ENCODE assay signal across 8 cellular contexts in the genomic region with DNA sequence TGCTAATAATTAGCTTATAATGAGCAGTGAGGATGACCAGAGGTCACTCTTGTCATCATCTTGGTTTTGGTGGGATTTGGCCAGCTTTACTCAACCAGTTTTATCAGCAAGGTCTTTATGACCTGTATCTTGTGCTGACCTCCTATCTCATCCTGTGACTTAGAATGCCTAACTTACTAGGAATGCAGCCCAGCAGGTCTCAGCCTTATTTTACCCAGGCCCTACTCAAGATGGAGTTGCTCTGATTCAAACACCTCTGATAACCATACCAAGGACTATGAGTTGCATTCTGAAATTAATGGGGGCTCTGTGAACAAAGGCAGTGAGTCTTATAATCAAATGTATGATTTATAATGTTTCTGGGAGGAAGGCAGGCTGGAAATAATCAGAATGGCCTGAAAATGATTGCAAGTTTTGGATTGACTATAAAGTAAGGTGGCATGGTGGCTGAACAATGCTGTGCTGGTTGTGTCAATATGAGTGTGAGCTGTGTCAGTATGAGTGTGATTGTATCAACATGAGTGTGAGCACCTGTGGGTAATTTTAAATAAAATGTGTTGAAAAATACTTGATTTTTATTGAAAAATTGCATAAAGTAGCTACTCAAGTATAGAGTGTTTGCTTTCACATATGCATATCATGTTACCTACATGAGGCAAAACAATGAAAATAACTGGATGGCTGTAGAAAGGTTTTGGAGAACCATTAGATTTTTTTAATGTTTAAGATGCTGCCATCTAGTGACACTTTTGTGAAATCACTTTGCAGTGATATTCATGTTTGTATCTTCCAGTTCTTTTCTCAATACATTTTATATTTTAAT.
DNase-seq lines count a peak whose midpoint lies in the region; ATAC-seq and TF ChIP-seq lines count a peak whose summit lies in the region.

No MANE protein-coding gene starts in this region.

- no peaks in the 10 kb centered on the region for H3K27me3 ChIP-seq in transverse colon
- H3K27me3 ChIP-seq in ovary = no peaks in the 10 kb centered on the region

- H3K27ac Mint-ChIP-seq in IgD-negative memory B cell = peak overlapping the region; percentile 63 to 89 (median 76)

- no peaks in the 10 kb centered on the region for H3K36me3 Mint-ChIP-seq in IgD-negative memory B cell

- H3K27me3 Mint-ChIP-seq in IgD-negative memory B cell = no peaks in the 10 kb centered on the region

- H3K4me3 Mint-ChIP-seq in IgD-negative memory B cell = no peak overlapping the region

- H3K4me1 ChIP-seq in transverse colon (no peaks in the 10 kb centered on the region), ovary (ENCODE audit: insufficient read depth) (no peaks in the 10 kb centered on the region)

- no peak overlapping the region for H3K27ac ChIP-seq in transverse colon
- no peak overlapping the region for H3K27ac ChIP-seq in ovary

- H3K36me3 ChIP-seq in transverse colon (no peaks in the 10 kb centered on the region), ovary (no peaks in the 10 kb centered on the region)

- intact Hi-C loops in transverse colon (cut with DNase I; ENCODE audit: low total_unique reads) (no loop called here), ovary (cut with DNase I) (no loop called here)

- DNase-seq in DMS53 (lab: John Stamatoyannopoulos, UW) = peak; percentile 65
- peak; percentile 49 for DNase-seq in SKM-1 treated with dmso at 0.1 percent for 144 hours (lab: John Stamatoyannopoulos, UW; ENCODE audit: unreplicated experiment)
- DNase-seq in glomerular endothelial cell (ENCODE audit: extremely low read depth, low read depth, low spot score) = peak; percentile 29
- DNase-seq in transverse colon = no peak
- DNase-seq in ovary = no peak
- no peak for DNase-seq in NCI-H1436 (lab: John Stamatoyannopoulos, UW)

- in situ Hi-C loops in transverse colon (cut with MboI; ENCODE audit: low pct_ligation_motif_present in 1 of 4, low pct_unique_long_range_greater_than_20kb in 1 of 4, low sequenced_read_pairs in 3 of 4) = loop anchor here in 2 of 4 donors (25.0 kb wide), 1 partner anchor 293 kb away; no protein-coding TSS in a partner anchor

- TF ChIP-seq CTCF in transverse colon (IDR thresholded peaks at IDR 0.05) = peak; percentile 34 to 56 (median 41)
- no peak for TF ChIP-seq CTCF in ovary (IDR thresholded peaks at IDR 0.05)

- TF ChIP-seq EP300 in transverse colon (IDR thresholded peaks at IDR 0.05; ENCODE audit: low read depth) (no peak), ovary (IDR thresholded peaks at IDR 0.05) (no peak)

- H3K9me3 ChIP-seq in transverse colon (no peaks in the 10 kb centered on the region), ovary (no peaks in the 10 kb centered on the region)

- no peaks in the 10 kb centered on the region for H3K9me3 Mint-ChIP-seq in IgD-negative memory B cell

- peak; percentile 71 for ATAC-seq in GM19395 (IDR thresholded peaks at IDR 0.05; ENCODE audit: unreplicated experiment)

- TF ChIP-seq POLR2A in transverse colon (IDR thresholded peaks at IDR 0.05) (no peak), ovary (IDR thresholded peaks at IDR 0.05) (no peak)

- H3K4me1 Mint-ChIP-seq in IgD-negative memory B cell = peaks cover 29 to 56% (median 43%) of the 10 kb centered on the region in 3 donors

- no peak overlapping the region for H3K4me3 ChIP-seq in transverse colon
- H3K4me3 ChIP-seq in ovary = no peak overlapping the region

Comparison
In these comparisons a context has a peak if more than half of its experiments do, and no peak if none do; other contexts are left out.
1. DNase-seq: peak in DMS53 (single experiment), SKM-1 treated with dmso at 0.1 percent for 144 hours (single experiment) and glomerular endothelial cell (single experiment); none in transverse colon (single experiment), ovary (0 of 5) and NCI-H1436 (single experiment).
2. CTCF ChIP-seq: peak in transverse colon (5 of 5); none in ovary (0 of 3).